ENCODE assay signal across 8 cellular contexts in the genomic region with DNA sequence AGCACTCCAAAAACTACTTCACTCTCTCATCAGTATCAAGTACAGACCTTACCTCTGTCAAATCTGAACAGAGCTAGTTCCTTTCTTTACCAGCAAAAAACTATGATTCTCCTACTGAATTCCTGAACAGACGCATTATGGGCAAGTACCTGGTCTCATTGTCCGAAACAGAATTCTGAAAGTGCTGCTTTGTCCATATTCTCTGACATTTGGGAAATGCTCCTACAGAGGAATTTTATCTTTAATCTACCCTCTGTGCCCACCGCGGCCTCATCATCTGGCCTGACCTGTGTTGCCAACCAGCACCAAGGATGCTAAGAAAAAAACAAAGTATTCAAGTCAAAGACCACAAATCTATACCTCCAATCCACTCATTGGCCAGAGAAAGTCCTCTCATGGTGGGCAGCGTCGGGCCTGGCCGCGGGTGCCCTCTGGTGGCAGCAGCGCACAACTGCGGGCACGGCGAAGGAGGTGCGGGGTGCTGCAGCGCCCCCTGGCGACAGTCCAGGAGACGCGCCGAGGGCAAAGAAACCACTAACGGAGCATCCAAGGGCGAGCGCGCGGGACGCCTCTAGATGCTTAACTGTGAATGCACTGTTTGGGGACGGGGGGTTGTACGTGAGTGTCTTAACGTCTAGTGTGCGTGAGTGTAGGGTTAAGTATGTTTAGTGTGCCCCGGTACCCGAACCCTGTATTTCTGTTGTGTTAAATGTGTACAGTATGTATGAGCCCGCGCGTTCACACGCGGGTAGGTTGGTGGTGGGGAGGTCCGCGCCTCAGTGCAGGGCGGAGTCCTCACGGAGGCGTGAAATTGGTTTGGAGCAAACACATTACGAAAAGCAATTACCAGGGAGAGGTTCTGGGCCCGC. TPM values are rescaled to one million over a fixed set of nuclear protein-coding genes. Genes with fewer than 3 reads are reported as not detected.
A peak's percentile ranks its signal among the peaks of the same experiment; 100 is the strongest.
DNase-seq lines count a peak whose midpoint lies in the region; ATAC-seq and TF ChIP-seq lines count a peak whose summit lies in the region.

No MANE protein-coding gene starts in this region.

- H3K9me3 ChIP-seq in IMR-90 (ENCODE audit: control insufficient read depth, insufficient read depth, low read length): peaks cover 1% of the 10 kb centered on the region; the same call in 1 of the 2 replicates
- no peaks in the 10 kb centered on the region for H3K9me3 ChIP-seq in RWPE2 (ENCODE audit: severe bottlenecking)
- H3K9me3 ChIP-seq in ovary: no peaks in the 10 kb centered on the region
- H3K9me3 ChIP-seq in tibial artery: no peaks in the 10 kb centered on the region

- H3K79me1 ChIP-seq in IMR-90 (ENCODE audit: low read depth in 1 of 2, low read length in 2 of 2): no peaks in the 10 kb centered on the region

- H2BK20ac ChIP-seq in IMR-90 (ENCODE audit: low read depth, low read length): no peak overlapping the region

- H4K20me1 ChIP-seq in IMR-90 (ENCODE audit: insufficient read depth, low read length): no peaks in the 10 kb centered on the region; the same call in 1 of the 2 replicates

- H3K4me3 ChIP-seq in IMR-90 (ENCODE audit: insufficient read depth, low read depth, low read length): no peak overlapping the region
- no peak overlapping the region for H3K4me3 ChIP-seq in RWPE2 (ENCODE audit: severe bottlenecking)
- no peak overlapping the region for H3K4me3 ChIP-seq in foreskin fibroblast (ENCODE audit: low read depth in 1 of 2, low read length in 2 of 2)
- H3K4me3 ChIP-seq in ovary: no peak overlapping the region
- no peak overlapping the region for H3K4me3 ChIP-seq in tibial artery

- H2BK5ac ChIP-seq in IMR-90 (ENCODE audit: low read depth, low read length, poor library complexity, severe bottlenecking): no peak overlapping the region

- CTCF ChIA-PET in IMR-90 (lab: Yijun Ruan, JAX): interaction anchor here (0.7 kb wide), 1 partner anchor 25 kb away, joined by 4 read pairs; no protein-coding TSS in a partner anchor

- peaks cover 56% of the 10 kb centered on the region for H3K27me3 ChIP-seq in IMR-90 (ENCODE audit: control insufficient read depth, insufficient read depth, low read length)
- peaks cover 43% of the 10 kb centered on the region for H3K27me3 ChIP-seq in RWPE2 (ENCODE audit: insufficient read depth, poor library complexity, severe bottlenecking)
- H3K27me3 ChIP-seq in ovary: no peaks in the 10 kb centered on the region
- H3K27me3 ChIP-seq in tibial artery: peaks cover 0 to 77% of the 10 kb centered on the region in 2 donors

- intact Hi-C loops in IMR-90 (cut with micrococcal nuclease) (loop anchor here (1.0 to 5.0 kb wide), 3 partner anchors 48 to 270 kb away; no protein-coding TSS in a partner anchor), ovary (cut with DNase I) (loop anchor here in 2 of 4 donors (2.0 to 5.0 kb wide), 2 partner anchors 45 to 130 kb away; no protein-coding TSS in a partner anchor), tibial artery (cut with DNase I; ENCODE audit: low total_unique reads) (loop anchor here (2.0 kb wide), 1 partner anchor 48 kb away; no protein-coding TSS in a partner anchor)

- dilution Hi-C loops in IMR-90 (cut with HindIII; ENCODE audit: low sequenced_read_pairs, unreplicated experiment): no loop called here

- H3K9me3 Mint-ChIP-seq in activated T-helper 17 cell treated with anti-CD3 and anti-CD28 coated beads, Interleukin-2, amount 50 U/mL, for 72 hours: no peaks in the 10 kb centered on the region

- no peaks in the 10 kb centered on the region for H3K36me3 Mint-ChIP-seq in activated T-helper 17 cell treated with anti-CD3 and anti-CD28 coated beads, Interleukin-2, amount 50 U/mL, for 72 hours (ENCODE audit: low read depth)

- H4K5ac ChIP-seq in IMR-90 (ENCODE audit: low read depth, low read length): no peak overlapping the region

- no peak overlapping the region for H3K27ac Mint-ChIP-seq in activated T-helper 17 cell treated with anti-CD3 and anti-CD28 coated beads, Interleukin-2, amount 50 U/mL, for 72 hours

- H3K4me1 ChIP-seq in IMR-90 (ENCODE audit: control insufficient read depth, insufficient read depth, low read length): no peaks in the 10 kb centered on the region
- H3K4me1 ChIP-seq in RWPE2 (ENCODE audit: insufficient read depth, poor library complexity, severe bottlenecking): no peaks in the 10 kb centered on the region
- no peaks in the 10 kb centered on the region for H3K4me1 ChIP-seq in ovary (ENCODE audit: insufficient read depth)
- H3K4me1 ChIP-seq in tibial artery: peaks cover 0 to 9% (median 8%) of the 10 kb centered on the region in 4 donors

- H3K56ac ChIP-seq in IMR-90 (ENCODE audit: extremely low read depth, insufficient read depth, low read length): no peak overlapping the region

- H3K27me3 Mint-ChIP-seq in activated T-helper 17 cell treated with anti-CD3 and anti-CD28 coated beads, Interleukin-2, amount 50 U/mL, for 72 hours: peaks cover 31% of the 10 kb centered on the region

- H2BK120ac ChIP-seq in IMR-90 (ENCODE audit: low read depth, low read length): no peak overlapping the region

- H3K23ac ChIP-seq in IMR-90 (ENCODE audit: low read depth, low read length): no peak overlapping the region

- no TSS peak for BruUV-seq in IMR-90 (replicated peaks; lab: Mats Ljungman, UMichigan)

- H4K8ac ChIP-seq in IMR-90 (ENCODE audit: low read depth in 2 of 2, low read length in 2 of 2): no peak overlapping the region

- POLR2A ChIA-PET in IMR-90 (lab: Charles Lee; ENCODE audit: unreplicated experiment): no interaction called here

- H2BK15ac ChIP-seq in IMR-90 (ENCODE audit: low read depth, low read length): no peak overlapping the region

- no peak overlapping the region for H3K14ac ChIP-seq in IMR-90 (replicated peaks; ENCODE audit: low read depth, low read length)

- in situ Hi-C loops in IMR-90 (cut with MboI; ENCODE audit: low sequenced_read_pairs): loop anchor here (5.0 kb wide), 1 partner anchor 45 kb away; no protein-coding TSS in a partner anchor

- TF ChIP-seq EP300 in ovary (IDR thresholded peaks at IDR 0.05): no peak

- DNase-seq in CMK (ENCODE audit: low read depth): peak; percentile 8
- DNase-seq in IMR-90: peak; percentile 50
- no peak for DNase-seq in RWPE2 (ENCODE audit: low spot score)
- peak; percentile 47 to 83 for DNase-seq in foreskin fibroblast
- peak; percentile 65 to 88 (median 78) for DNase-seq in ovary
- peak; percentile 63 to 82 for DNase-seq in tibial artery

- H3K18ac ChIP-seq in IMR-90 (ENCODE audit: low read depth, low read length): no peak overlapping the region

- H3K4me1 Mint-ChIP-seq in activated T-helper 17 cell treated with anti-CD3 and anti-CD28 coated beads, Interleukin-2, amount 50 U/mL, for 72 hours: peaks cover 14% of the 10 kb centered on the region

- H3K36me3 ChIP-seq in IMR-90 (ENCODE audit: control insufficient read depth, insufficient read depth, low read length) (no peaks in the 10 kb centered on the region), RWPE2 (ENCODE audit: low read depth) (no peaks in the 10 kb centered on the region), ovary (no peaks in the 10 kb centered on the region), tibial artery (no peaks in the 10 kb centered on the region)

- peak overlapping the region; percentile 39 for H2AFZ ChIP-seq in IMR-90 (replicated peaks; ENCODE audit: low read length, poor library complexity)

- peak; percentile 66 for ATAC-seq in GM19397 (IDR thresholded peaks at IDR 0.05; ENCODE audit: unreplicated experiment)
- ATAC-seq in IMR-90 (ENCODE audit: low read depth): peak; percentile 96
- ATAC-seq in RWPE2 (ENCODE audit: low read depth): peak; percentile 63
- ATAC-seq in activated T-helper 17 cell treated with anti-CD3 and anti-CD28 coated beads, Interleukin-2, amount 50 U/mL, for 72 hours (replicated peaks): peak; percentile 71

- H2AK9ac ChIP-seq in IMR-90 (replicated peaks; ENCODE audit: low read depth, low read length, poor library complexity): no peak overlapping the region

- no peak overlapping the region for H3K4me3 Mint-ChIP-seq in activated T-helper 17 cell treated with anti-CD3 and anti-CD28 coated beads, Interleukin-2, amount 50 U/mL, for 72 hours

- H3K9ac ChIP-seq in IMR-90 (ENCODE audit: low read depth, low read length): no peak overlapping the region

- TF ChIP-seq RAD21 in IMR-90 (IDR thresholded peaks at IDR 0.05; ENCODE audit: low read length): peak; percentile 85

- TF ChIP-seq CTCF in IMR-90 (conservative IDR thresholded peaks at IDR 0.05; ENCODE audit: low read depth, low read length) (peak; percentile 100), RWPE2 (IDR thresholded peaks at IDR 0.05; ENCODE audit: poor library complexity, severe bottlenecking) (peak; percentile 100), foreskin fibroblast (IDR thresholded peaks at IDR 0.05; ENCODE audit: low read depth, low read length) (peak; percentile 100), ovary (IDR thresholded peaks at IDR 0.05) (peak; percentile 98 to 100 (median 98)), tibial artery (IDR thresholded peaks at IDR 0.05) (peak; percentile 100)

- TF ChIP-seq POLR2A in IMR-90 (IDR thresholded peaks at IDR 0.05; ENCODE audit: low read depth, low read length) (no peak), ovary (IDR thresholded peaks at IDR 0.05) (no peak)

- no peak overlapping the region for H3K27ac ChIP-seq in IMR-90 (ENCODE audit: insufficient read depth, low read length)
- no peak overlapping the region for H3K27ac ChIP-seq in RWPE2 (ENCODE audit: poor library complexity, severe bottlenecking)
- H3K27ac ChIP-seq in ovary: no peak overlapping the region
- H3K27ac ChIP-seq in tibial artery: no peak overlapping the region

- 14% methylated on average over 22 of the region's 42 CpGs; no CpG with 5 or more reads in 1 of the 2 experiments for WGBS in IMR-90 (ENCODE audit: extremely low coverage in 2 of 2, insufficient read length in 1 of 2), 2 experiments
- WGBS in ovary, 3 donors: 19 to 24% (median 22%) methylated on average over 42 of the region's 42 CpGs

- H3K9me1 ChIP-seq in IMR-90 (ENCODE audit: insufficient read depth, low read length): no peaks in the 10 kb centered on the region

- H4K91ac ChIP-seq in IMR-90 (ENCODE audit: insufficient read depth, low read depth, low read length): no peak overlapping the region

- no peak overlapping the region for H3K4ac ChIP-seq in IMR-90 (ENCODE audit: low read depth, low read length)

- no peak overlapping the region for H3K4me2 ChIP-seq in IMR-90 (ENCODE audit: low read depth, low read length)

- no peak overlapping the region for H2AK5ac ChIP-seq in IMR-90 (ENCODE audit: low read depth, low read length)

RNA-seq across cellular contexts. Expression of a gene that starts 5.0 kb away (rescaled TPM):
- total RNA-seq in IMR-90 (2012; rRNA removed) (not detected in 2 replicates), ovary (not detected)
- polyA plus RNA-seq in IMR-90 (2012; rRNA removed) (not detected in 2 replicates), ovary (not detected)
- polyA plus RNA-seq in IMR-90 (2012; cell fraction: cytosol; rRNA removed): not detected in 2 replicates
- not detected in 2 replicates for polyA plus RNA-seq in IMR-90 (2012; cell fraction: nucleus; rRNA removed; ENCODE audit: low replicate concordance)
- 1 to 10 TPM in 1 of 2 donors, not detected in 1; 1.2 TPM for total RNA-seq in activated T-helper 17 cell treated with anti-CD3 and anti-CD28 coated beads, Interleukin-2, amount 50 U/mL, for 72 hours

RNA-seq across cellular contexts. Expression of a gene that starts 14.5 kb away (rescaled TPM):
- total RNA-seq in IMR-90 (2012; rRNA removed) (not detected in 2 replicates), ovary (not detected)
- polyA plus RNA-seq in IMR-90 (2012; rRNA removed) (not detected in 2 replicates), ovary (not detected)
- polyA plus RNA-seq in IMR-90 (2012; cell fraction: cytosol; rRNA removed): not detected in 2 replicates
- not detected in 2 replicates for polyA plus RNA-seq in IMR-90 (2012; cell fraction: nucleus; rRNA removed; ENCODE audit: low replicate concordance)
- total RNA-seq in activated T-helper 17 cell treated with anti-CD3 and anti-CD28 coated beads, Interleukin-2, amount 50 U/mL, for 72 hours: not detected

RNA-seq across cellular contexts. Expression of a gene that starts 37.8 kb away (rescaled TPM):
- total RNA-seq in IMR-90 (2012; rRNA removed): not detected in 2 replicates
- not detected in 2 replicates for polyA plus RNA-seq in IMR-90 (2012; rRNA removed)
- polyA plus RNA-seq in IMR-90 (2012; cell fraction: cytosol; rRNA removed): not detected in 2 replicates
- polyA plus RNA-seq in IMR-90 (2012; cell fraction: nucleus; rRNA removed; ENCODE audit: low replicate concordance): not detected in 2 replicates
- total RNA-seq in activated T-helper 17 cell treated with anti-CD3 and anti-CD28 coated beads, Interleukin-2, amount 50 U/mL, for 72 hours: 1 to 10 TPM in 1 of 2 donors, not detected in 1; 1.2 TPM
- 1 to 10 TPM in 3 of 7 donors, not detected in 4; 1.0 to 1.3 (median 1.1) TPM for total RNA-seq in ovary
- polyA plus RNA-seq in ovary: under 1 TPM in 1 of 2 donors, not detected in 1; 0.36 TPM

RNA-seq across cellular contexts. Expression of a gene that starts 54.5 kb away (rescaled TPM):
- 100 and 103 TPM in 2 replicates for total RNA-seq in IMR-90 (2012; rRNA removed)
- polyA plus RNA-seq in IMR-90 (2012; rRNA removed): 40.3 and 46.2 TPM in 2 replicates
- polyA plus RNA-seq in IMR-90 (2012; cell fraction: cytosol; rRNA removed): 20.3 and 26.3 TPM in 2 replicates
- 31.5 and 41.9 TPM in 2 replicates for polyA plus RNA-seq in IMR-90 (2012; cell fraction: nucleus; rRNA removed; ENCODE audit: low replicate concordance)
- total RNA-seq in activated T-helper 17 cell treated with anti-CD3 and anti-CD28 coated beads, Interleukin-2, amount 50 U/mL, for 72 hours: 10 to 100 TPM; 26.9 to 55.2 TPM
- 10 to 100 TPM; 20.5 to 40.3 (median 31.0) TPM for total RNA-seq in ovary
- polyA plus RNA-seq in ovary: 10 to 100 TPM; 13.6 to 19.9 TPM

RNA-seq across cellular contexts. Expression of a gene that starts 59.8 kb away (rescaled TPM):
- total RNA-seq in IMR-90 (2012; rRNA removed): 26.2 and 26.9 TPM in 2 replicates
- 77.0 and 80.0 TPM in 2 replicates for polyA plus RNA-seq in IMR-90 (2012; rRNA removed)
- polyA plus RNA-seq in IMR-90 (2012; cell fraction: cytosol; rRNA removed): 51.8 and 111 TPM in 2 replicates
- polyA plus RNA-seq in IMR-90 (2012; cell fraction: nucleus; rRNA removed; ENCODE audit: low replicate concordance): 105 and 225 TPM in 2 replicates
- 10 to 100 TPM; 31.3 to 36.3 TPM for total RNA-seq in activated T-helper 17 cell treated with anti-CD3 and anti-CD28 coated beads, Interleukin-2, amount 50 U/mL, for 72 hours
- total RNA-seq in ovary: 10 to 100 TPM; 19.3 to 36.2 (median 28.5) TPM
- 10 to 100 TPM in 1 of 2 donors, 1 to 10 TPM in 1; 8.4 to 18.8 TPM for polyA plus RNA-seq in ovary
